In the genomic region with DNA sequence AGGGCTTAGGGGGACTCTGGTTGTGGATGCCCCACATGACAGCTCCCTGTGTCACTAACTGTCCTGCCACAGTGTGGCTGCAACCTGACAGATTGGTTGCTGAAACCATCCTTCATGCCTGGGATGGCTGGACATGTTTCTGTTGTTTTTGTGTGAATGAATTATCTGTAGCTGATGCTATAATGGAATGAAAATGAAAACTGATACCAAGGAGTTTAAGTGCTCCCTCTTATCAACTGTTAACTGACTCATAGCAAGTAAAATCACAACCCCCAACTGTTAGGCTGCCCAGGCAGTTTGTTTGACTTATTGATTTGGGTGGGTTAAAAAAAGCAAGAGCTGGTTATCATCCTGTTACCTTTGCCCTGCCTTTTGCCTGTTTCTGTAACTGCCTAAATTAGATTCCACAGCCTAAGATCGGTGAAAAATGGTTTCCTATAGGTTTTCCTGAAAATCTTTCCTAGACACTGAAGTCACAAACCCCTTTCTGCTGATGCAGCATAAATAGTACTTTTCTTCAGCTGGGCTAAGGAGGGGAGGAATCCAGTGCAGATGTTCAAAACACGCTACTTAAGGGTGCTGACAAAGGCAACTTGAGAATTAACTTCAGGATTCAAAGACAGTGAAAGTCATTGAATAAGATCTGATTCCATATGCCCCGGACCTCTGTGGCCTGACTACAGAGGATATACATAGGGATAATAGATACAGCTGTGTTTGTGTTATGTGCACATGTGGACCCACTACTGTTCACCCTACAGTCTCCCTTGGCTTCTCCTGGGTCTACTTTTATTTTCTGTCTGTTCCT, we compare ENCODE assay signal across 1 cellular context.
TF ChIP-seq lines count a peak whose summit lies in the region.

No MANE protein-coding gene starts in this region.

TF ChIP-seq in HepG2, 621 proteins besides CTCF, POLR2A, EP300 and RAD21 (continues in another document):
- TF ChIP-seq, protein P1, sequence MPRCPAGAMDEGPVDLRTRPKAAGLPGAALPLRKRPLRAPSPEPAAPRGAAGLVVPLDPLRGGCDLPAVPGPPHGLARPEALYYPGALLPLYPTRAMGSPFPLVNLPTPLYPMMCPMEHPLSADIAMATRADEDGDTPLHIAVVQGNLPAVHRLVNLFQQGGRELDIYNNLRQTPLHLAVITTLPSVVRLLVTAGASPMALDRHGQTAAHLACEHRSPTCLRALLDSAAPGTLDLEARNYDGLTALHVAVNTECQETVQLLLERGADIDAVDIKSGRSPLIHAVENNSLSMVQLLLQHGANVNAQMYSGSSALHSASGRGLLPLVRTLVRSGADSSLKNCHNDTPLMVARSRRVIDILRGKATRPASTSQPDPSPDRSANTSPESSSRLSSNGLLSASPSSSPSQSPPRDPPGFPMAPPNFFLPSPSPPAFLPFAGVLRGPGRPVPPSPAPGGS (CRISPR knock-in tag; IDR thresholded peaks at IDR 0.05) = no peak
- TF ChIP-seq PCBP1 (IDR thresholded peaks at IDR 0.05; ENCODE audit: borderline replicate concordance, low read depth, low read length) (no peak), RORA (CRISPR knock-in tag; IDR thresholded peaks at IDR 0.05) (no peak), ZNF644 (CRISPR knock-in tag; IDR thresholded peaks at IDR 0.05; ENCODE audit: low read depth) (0 out of 2 replicates have a peak, but pooled peaks have one; percentile 28), ZC3H4 (CRISPR knock-in tag; IDR thresholded peaks at IDR 0.05; ENCODE audit: borderline replicate concordance) (no peak), IKZF4 (CRISPR knock-in tag; IDR thresholded peaks at IDR 0.05; ENCODE audit: borderline replicate concordance, low read depth, not compliant biosample characterization) (no peak), MYNN (CRISPR knock-in tag; IDR thresholded peaks at IDR 0.05; ENCODE audit: low read depth) (no peak), ZNF260 (CRISPR knock-in tag; IDR thresholded peaks at IDR 0.05; ENCODE audit: borderline replicate concordance, low read depth) (no peak), TCF7 (IDR thresholded peaks at IDR 0.05; ENCODE audit: low read depth) (peak; percentile 42; the same call in 1 of the 2 replicates), SMARCE1 (IDR thresholded peaks at IDR 0.05; ENCODE audit: borderline replicate concordance) (no peak), ZNF772 (CRISPR knock-in tag; IDR thresholded peaks at IDR 0.05) (no peak)
- TF ChIP-seq, protein P2, sequence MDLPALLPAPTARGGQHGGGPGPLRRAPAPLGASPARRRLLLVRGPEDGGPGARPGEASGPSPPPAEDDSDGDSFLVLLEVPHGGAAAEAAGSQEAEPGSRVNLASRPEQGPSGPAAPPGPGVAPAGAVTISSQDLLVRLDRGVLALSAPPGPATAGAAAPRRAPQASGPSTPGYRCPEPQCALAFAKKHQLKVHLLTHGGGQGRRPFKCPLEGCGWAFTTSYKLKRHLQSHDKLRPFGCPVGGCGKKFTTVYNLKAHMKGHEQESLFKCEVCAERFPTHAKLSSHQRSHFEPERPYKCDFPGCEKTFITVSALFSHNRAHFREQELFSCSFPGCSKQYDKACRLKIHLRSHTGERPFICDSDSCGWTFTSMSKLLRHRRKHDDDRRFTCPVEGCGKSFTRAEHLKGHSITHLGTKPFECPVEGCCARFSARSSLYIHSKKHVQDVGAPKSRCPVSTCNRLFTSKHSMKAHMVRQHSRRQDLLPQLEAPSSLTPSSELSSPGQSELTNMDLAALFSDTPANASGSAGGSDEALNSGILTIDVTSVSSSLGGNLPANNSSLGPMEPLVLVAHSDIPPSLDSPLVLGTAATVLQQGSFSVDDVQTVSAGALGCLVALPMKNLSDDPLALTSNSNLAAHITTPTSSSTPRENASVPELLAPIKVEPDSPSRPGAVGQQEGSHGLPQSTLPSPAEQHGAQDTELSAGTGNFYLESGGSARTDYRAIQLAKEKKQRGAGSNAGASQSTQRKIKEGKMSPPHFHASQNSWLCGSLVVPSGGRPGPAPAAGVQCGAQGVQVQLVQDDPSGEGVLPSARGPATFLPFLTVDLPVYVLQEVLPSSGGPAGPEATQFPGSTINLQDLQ (CRISPR knock-in tag; IDR thresholded peaks at IDR 0.05) = no peak
- TF ChIP-seq, protein P3, sequence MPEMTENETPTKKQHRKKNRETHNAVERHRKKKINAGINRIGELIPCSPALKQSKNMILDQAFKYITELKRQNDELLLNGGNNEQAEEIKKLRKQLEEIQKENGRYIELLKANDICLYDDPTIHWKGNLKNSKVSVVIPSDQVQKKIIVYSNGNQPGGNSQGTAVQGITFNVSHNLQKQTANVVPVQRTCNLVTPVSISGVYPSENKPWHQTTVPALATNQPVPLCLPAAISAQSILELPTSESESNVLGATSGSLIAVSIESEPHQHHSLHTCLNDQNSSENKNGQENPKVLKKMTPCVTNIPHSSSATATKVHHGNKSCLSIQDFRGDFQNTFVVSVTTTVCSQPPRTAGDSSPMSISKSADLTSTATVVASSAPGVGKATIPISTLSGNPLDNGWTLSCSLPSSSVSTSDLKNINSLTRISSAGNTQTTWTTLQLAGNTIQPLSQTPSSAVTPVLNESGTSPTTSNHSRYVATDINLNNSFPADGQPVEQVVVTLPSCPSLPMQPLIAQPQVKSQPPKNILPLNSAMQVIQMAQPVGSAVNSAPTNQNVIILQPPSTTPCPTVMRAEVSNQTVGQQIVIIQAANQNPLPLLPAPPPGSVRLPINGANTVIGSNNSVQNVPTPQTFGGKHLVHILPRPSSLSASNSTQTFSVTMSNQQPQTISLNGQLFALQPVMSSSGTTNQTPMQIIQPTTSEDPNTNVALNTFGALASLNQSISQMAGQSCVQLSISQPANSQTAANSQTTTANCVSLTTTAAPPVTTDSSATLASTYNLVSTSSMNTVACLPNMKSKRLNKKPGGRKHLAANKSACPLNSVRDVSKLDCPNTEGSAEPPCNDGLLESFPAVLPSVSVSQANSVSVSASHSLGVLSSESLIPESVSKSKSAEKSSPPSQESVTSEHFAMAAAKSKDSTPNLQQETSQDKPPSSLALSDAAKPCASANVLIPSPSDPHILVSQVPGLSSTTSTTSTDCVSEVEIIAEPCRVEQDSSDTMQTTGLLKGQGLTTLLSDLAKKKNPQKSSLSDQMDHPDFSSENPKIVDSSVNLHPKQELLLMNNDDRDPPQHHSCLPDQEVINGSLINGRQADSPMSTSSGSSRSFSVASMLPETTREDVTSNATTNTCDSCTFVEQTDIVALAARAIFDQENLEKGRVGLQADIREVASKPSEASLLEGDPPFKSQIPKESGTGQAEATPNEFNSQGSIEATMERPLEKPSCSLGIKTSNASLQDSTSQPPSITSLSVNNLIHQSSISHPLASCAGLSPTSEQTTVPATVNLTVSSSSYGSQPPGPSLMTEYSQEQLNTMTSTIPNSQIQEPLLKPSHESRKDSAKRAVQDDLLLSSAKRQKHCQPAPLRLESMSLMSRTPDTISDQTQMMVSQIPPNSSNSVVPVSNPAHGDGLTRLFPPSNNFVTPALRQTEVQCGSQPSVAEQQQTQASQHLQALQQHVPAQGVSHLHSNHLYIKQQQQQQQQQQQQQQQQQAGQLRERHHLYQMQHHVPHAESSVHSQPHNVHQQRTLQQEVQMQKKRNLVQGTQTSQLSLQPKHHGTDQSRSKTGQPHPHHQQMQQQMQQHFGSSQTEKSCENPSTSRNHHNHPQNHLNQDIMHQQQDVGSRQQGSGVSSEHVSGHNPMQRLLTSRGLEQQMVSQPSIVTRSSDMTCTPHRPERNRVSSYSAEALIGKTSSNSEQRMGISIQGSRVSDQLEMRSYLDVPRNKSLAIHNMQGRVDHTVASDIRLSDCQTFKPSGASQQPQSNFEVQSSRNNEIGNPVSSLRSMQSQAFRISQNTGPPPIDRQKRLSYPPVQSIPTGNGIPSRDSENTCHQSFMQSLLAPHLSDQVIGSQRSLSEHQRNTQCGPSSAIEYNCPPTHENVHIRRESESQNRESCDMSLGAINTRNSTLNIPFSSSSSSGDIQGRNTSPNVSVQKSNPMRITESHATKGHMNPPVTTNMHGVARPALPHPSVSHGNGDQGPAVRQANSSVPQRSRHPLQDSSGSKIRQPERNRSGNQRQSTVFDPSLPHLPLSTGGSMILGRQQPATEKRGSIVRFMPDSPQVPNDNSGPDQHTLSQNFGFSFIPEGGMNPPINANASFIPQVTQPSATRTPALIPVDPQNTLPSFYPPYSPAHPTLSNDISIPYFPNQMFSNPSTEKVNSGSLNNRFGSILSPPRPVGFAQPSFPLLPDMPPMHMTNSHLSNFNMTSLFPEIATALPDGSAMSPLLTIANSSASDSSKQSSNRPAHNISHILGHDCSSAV (CRISPR knock-in tag; IDR thresholded peaks at IDR 0.05; ENCODE audit: borderline replicate concordance) = no peak
- TF ChIP-seq, protein P4, sequence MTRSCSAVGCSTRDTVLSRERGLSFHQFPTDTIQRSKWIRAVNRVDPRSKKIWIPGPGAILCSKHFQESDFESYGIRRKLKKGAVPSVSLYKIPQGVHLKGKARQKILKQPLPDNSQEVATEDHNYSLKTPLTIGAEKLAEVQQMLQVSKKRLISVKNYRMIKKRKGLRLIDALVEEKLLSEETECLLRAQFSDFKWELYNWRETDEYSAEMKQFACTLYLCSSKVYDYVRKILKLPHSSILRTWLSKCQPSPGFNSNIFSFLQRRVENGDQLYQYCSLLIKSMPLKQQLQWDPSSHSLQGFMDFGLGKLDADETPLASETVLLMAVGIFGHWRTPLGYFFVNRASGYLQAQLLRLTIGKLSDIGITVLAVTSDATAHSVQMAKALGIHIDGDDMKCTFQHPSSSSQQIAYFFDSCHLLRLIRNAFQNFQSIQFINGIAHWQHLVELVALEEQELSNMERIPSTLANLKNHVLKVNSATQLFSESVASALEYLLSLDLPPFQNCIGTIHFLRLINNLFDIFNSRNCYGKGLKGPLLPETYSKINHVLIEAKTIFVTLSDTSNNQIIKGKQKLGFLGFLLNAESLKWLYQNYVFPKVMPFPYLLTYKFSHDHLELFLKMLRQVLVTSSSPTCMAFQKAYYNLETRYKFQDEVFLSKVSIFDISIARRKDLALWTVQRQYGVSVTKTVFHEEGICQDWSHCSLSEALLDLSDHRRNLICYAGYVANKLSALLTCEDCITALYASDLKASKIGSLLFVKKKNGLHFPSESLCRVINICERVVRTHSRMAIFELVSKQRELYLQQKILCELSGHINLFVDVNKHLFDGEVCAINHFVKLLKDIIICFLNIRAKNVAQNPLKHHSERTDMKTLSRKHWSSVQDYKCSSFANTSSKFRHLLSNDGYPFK (CRISPR knock-in tag; IDR thresholded peaks at IDR 0.05; ENCODE audit: borderline replicate concordance) = no peak
- TF ChIP-seq, protein P5, sequence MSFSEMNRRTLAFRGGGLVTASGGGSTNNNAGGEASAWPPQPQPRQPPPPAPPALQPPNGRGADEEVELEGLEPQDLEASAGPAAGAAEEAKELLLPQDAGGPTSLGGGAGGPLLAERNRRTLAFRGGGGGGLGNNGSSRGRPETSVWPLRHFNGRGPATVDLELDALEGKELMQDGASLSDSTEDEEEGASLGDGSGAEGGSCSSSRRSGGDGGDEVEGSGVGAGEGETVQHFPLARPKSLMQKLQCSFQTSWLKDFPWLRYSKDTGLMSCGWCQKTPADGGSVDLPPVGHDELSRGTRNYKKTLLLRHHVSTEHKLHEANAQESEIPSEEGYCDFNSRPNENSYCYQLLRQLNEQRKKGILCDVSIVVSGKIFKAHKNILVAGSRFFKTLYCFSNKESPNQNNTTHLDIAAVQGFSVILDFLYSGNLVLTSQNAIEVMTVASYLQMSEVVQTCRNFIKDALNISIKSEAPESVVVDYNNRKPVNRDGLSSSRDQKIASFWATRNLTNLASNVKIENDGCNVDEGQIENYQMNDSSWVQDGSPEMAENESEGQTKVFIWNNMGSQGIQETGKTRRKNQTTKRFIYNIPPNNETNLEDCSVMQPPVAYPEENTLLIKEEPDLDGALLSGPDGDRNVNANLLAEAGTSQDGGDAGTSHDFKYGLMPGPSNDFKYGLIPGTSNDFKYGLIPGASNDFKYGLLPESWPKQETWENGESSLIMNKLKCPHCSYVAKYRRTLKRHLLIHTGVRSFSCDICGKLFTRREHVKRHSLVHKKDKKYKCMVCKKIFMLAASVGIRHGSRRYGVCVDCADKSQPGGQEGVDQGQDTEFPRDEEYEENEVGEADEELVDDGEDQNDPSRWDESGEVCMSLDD (CRISPR knock-in tag; IDR thresholded peaks at IDR 0.05; ENCODE audit: borderline replicate concordance) = no peak
- TF ChIP-seq, protein P6, sequence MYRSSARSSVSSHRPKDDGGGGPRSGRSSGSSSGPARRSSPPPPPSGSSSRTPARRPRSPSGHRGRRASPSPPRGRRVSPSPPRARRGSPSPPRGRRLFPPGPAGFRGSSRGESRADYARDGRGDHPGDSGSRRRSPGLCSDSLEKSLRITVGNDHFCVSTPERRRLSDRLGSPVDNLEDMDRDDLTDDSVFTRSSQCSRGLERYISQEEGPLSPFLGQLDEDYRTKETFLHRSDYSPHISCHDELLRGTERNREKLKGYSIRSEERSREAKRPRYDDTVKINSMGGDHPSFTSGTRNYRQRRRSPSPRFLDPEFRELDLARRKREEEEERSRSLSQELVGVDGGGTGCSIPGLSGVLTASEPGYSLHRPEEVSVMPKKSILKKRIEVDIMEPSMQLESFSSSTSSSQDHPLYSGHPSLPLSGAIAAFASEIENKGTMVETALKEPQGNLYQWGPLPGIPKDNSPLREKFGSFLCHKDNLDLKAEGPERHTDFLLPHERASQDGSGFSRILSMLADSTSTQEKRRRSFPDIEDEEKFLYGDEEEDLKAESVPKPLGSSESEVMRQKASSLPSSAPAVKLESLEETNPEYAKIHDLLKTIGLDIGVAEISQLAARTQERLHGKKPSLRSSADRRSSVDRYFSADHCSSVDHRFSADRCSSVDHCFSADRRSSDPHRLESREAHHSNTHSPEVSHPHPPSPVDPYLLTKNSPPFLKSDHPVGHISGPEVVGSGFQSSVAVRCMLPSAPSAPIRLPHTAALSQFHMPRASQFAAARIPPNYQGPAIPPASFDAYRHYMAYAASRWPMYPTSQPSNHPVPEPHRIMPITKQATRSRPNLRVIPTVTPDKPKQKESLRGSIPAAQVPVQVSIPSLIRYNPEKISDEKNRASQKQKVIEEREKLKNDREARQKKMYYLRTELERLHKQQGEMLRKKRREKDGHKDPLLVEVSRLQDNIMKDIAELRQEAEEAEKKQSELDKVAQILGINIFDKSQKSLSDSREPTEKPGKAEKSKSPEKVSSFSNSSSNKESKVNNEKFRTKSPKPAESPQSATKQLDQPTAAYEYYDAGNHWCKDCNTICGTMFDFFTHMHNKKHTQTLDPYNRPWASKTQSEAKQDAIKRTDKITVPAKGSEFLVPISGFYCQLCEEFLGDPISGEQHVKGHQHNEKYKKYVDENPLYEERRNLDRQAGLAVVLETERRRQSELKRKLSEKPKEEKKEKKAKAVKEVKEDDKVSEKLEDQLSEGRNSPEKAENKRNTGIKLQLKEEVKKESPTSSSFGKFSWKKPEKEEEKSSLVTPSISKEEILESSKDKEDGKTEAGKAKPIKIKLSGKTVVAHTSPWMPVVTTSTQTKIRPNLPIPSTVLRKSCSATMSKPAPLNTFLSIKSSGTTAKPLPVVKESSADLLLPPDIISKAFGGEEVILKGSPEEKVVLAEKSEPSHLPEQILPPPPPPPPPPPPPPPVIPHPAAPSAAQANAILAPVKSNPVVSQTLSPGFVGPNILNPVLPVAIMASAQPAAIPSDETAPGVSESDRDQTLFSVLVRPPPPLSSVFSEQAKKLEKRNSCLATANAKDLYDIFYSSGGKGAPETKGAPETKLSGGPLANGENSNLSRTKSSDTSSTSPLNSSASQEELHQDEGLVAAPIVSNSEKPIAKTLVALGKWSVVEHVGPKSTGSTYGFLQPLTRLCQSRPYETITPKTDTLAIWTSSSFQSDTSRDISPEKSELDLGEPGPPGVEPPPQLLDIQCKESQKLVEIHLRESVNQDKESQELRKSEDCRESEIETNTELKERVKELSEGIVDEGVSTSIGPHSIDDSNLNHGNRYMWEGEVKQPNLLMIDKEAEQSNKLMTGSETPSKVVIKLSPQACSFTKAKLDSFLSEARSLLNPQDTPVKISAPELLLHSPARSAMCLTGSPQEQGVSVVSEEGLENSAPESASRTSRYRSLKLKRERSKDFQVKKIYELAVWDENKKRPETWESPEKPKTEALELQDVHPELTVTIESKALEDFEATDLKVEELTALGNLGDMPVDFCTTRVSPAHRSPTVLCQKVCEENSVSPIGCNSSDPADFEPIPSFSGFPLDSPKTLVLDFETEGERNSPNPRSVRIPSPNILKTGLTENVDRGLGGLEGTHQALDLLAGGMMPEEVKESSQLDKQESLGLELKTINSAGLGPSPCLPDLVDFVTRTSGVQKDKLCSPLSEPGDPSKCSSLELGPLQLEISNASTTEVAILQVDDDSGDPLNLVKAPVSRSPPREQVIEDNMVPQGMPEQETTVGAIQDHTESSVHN (CRISPR knock-in tag; IDR thresholded peaks at IDR 0.05) = no peak
